In the genomic region with DNA sequence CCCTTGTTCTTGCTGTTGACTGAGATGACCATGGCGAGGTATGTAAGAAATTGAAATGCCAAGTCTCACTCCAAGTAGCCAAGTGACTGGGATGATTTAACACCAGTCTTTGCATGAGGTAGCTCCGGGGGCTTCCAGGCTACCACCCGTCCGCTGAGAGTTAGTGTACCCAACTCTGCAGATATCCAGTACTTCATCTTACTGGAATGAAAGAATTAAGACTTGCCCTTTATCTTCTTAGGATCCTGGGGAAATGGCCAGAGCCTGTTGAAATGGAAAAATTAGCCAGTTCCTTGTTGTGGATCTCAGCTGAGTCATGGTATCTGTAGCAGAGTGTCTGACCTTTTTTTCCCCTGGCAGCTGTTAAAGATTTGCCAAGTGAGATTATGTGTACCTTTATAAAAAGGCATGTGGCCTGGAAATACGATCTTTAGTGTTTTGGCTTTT, we compare ENCODE assay signal across 1 cellular context.
A peak's percentile ranks its signal among the peaks of the same experiment; 100 is the strongest.
TF ChIP-seq lines count a peak whose summit lies in the region.

No MANE protein-coding gene starts in this region.

TF ChIP-seq in HepG2, 621 proteins besides CTCF, POLR2A, EP300 and RAD21 (continued from another document):
- TF ChIP-seq NFAT5 (CRISPR knock-in tag; IDR thresholded peaks at IDR 0.05) (no peak), ZNF841 (CRISPR knock-in tag; IDR thresholded peaks at IDR 0.05; ENCODE audit: borderline replicate concordance) (no peak), ZBTB8A (CRISPR knock-in tag; IDR thresholded peaks at IDR 0.05; ENCODE audit: borderline replicate concordance, low read depth) (no peak), HES4 (CRISPR knock-in tag; IDR thresholded peaks at IDR 0.05; ENCODE audit: borderline replicate concordance) (no peak), CC2D1A (CRISPR knock-in tag; IDR thresholded peaks at IDR 0.05) (no peak), ETV5 (CRISPR knock-in tag; IDR thresholded peaks at IDR 0.05; ENCODE audit: borderline replicate concordance) (no peak), ZNF792 (CRISPR knock-in tag; IDR thresholded peaks at IDR 0.05) (no peak), SALL2 (CRISPR knock-in tag; IDR thresholded peaks at IDR 0.05) (no peak), NONO (IDR thresholded peaks at IDR 0.05) (no peak), NONO (CRISPR knock-in tag; conservative IDR thresholded peaks at IDR 0.05) (no peak), MAFF (IDR thresholded peaks at IDR 0.05; ENCODE audit: low read depth, low read length) (peak; percentile 25; the same call in 1 of the 2 replicates), TCF7L2 (IDR thresholded peaks at IDR 0.05; ENCODE audit: low read depth, low read length) (no peak), TGIF2 (CRISPR knock-in tag; IDR thresholded peaks at IDR 0.05) (no peak), FLYWCH1 (CRISPR knock-in tag; IDR thresholded peaks at IDR 0.05) (no peak), ZNF44 (CRISPR knock-in tag; IDR thresholded peaks at IDR 0.05) (no peak), NFE2L2 (IDR thresholded peaks at IDR 0.05; ENCODE audit: low read length) (0 out of 2 replicates have a peak, but pooled peaks have one; percentile 31), ZSCAN31 (CRISPR knock-in tag; IDR thresholded peaks at IDR 0.05; ENCODE audit: low read depth) (no peak), MAFK (conservative IDR thresholded peaks at IDR 0.05 in 1 of 2, IDR thresholded peaks at IDR 0.05 in 1 of 2; ENCODE audit: low read length in 2 of 2) (peak; percentile 9 to 40; a peak in 2 of 4 replicates), TOE1 (CRISPR knock-in tag; IDR thresholded peaks at IDR 0.05) (no peak), TEAD3 (CRISPR knock-in tag; optimal IDR thresholded peaks at IDR 0.05; ENCODE audit: borderline replicate concordance) (peak; percentile 29), ZNF775 (CRISPR knock-in tag; IDR thresholded peaks at IDR 0.05; ENCODE audit: borderline replicate concordance) (no peak), NFE2 (CRISPR knock-in tag; IDR thresholded peaks at IDR 0.05) (peak; percentile 49; the same call in 1 of the 2 replicates), SAP130 (CRISPR knock-in tag; IDR thresholded peaks at IDR 0.05; ENCODE audit: low read depth) (peak; percentile 39; the same call in 1 of the 2 replicates)
- TF ChIP-seq, protein P1, sequence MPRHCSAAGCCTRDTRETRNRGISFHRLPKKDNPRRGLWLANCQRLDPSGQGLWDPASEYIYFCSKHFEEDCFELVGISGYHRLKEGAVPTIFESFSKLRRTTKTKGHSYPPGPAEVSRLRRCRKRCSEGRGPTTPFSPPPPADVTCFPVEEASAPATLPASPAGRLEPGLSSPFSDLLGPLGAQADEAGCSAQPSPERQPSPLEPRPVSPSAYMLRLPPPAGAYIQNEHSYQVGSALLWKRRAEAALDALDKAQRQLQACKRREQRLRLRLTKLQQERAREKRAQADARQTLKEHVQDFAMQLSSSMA (CRISPR knock-in tag; IDR thresholded peaks at IDR 0.05): no peak
- TF ChIP-seq, protein P2, sequence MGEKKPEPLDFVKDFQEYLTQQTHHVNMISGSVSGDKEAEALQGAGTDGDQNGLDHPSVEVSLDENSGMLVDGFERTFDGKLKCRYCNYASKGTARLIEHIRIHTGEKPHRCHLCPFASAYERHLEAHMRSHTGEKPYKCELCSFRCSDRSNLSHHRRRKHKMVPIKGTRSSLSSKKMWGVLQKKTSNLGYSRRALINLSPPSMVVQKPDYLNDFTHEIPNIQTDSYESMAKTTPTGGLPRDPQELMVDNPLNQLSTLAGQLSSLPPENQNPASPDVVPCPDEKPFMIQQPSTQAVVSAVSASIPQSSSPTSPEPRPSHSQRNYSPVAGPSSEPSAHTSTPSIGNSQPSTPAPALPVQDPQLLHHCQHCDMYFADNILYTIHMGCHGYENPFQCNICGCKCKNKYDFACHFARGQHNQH (CRISPR knock-in tag; IDR thresholded peaks at IDR 0.05): no peak
- TF ChIP-seq, protein P3, sequence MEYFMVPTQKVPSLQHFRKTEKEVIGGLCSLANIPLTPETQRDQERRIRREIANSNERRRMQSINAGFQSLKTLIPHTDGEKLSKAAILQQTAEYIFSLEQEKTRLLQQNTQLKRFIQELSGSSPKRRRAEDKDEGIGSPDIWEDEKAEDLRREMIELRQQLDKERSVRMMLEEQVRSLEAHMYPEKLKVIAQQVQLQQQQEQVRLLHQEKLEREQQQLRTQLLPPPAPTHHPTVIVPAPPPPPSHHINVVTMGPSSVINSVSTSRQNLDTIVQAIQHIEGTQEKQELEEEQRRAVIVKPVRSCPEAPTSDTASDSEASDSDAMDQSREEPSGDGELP (IDR thresholded peaks at IDR 0.05; ENCODE audit: borderline replicate concordance, low read depth): peak; percentile 36; the same call in 1 of the 2 replicates
